ENCODE assay signal across 1 cellular context in the genomic region with DNA sequence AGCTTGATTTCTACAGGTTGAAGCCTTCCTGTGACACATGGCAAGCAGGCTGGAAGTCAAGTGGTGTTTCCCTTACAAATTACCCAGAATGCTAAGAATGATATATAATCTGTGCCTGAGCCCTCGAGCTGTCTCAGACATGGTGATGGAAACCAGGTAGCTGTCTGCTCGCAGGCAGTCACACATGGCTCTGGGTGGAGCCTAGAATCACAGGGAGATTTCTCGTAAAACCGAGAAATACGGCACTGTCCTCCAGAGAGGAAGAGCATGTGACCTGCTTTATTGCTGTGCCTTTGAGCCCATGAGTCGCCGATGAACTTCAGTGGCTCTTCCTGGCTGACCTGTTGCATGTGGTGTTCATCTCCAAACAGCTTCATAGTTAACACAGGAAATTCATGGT.
A peak's percentile ranks its signal among the peaks of the same experiment; 100 is the strongest.
TF ChIP-seq lines count a peak whose summit lies in the region.

No MANE protein-coding gene starts in this region.

TF ChIP-seq in HEK293, 187 proteins besides CTCF, POLR2A, EP300 and RAD21 (continued from another document):
- TF ChIP-seq, protein P1, sequence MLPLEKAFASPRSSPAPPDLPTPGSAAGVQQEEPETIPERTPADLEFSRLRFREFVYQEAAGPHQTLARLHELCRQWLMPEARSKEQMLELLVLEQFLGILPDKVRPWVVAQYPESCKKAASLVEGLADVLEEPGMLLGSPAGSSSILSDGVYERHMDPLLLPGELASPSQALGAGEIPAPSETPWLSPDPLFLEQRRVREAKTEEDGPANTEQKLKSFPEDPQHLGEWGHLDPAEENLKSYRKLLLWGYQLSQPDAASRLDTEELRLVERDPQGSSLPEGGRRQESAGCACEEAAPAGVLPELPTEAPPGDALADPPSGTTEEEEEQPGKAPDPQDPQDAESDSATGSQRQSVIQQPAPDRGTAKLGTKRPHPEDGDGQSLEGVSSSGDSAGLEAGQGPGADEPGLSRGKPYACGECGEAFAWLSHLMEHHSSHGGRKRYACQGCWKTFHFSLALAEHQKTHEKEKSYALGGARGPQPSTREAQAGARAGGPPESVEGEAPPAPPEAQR (tag by site-specific recombination; IDR thresholded peaks at IDR 0.05): no peak
- TF ChIP-seq ZNF2 (tag by site-specific recombination; IDR thresholded peaks at IDR 0.05) (no peak), ZNF16 (tag by site-specific recombination; IDR thresholded peaks at IDR 0.05; ENCODE audit: low read depth) (no peak), ZNF529 (tag by site-specific recombination; IDR thresholded peaks at IDR 0.05; ENCODE audit: insufficient replicate concordance) (no peak), GLI4 (tag by site-specific recombination; IDR thresholded peaks at IDR 0.05) (no peak), SCRT2 (tag by site-specific recombination; IDR thresholded peaks at IDR 0.05) (peak; percentile 97), ZNF549 (tag by site-specific recombination; IDR thresholded peaks at IDR 0.05) (no peak), ZNF350 (tag by site-specific recombination; IDR thresholded peaks at IDR 0.05) (no peak), ZNF211 (tag by site-specific recombination; IDR thresholded peaks at IDR 0.05; ENCODE audit: low read depth) (no peak), TSHZ1 (tag by site-specific recombination; IDR thresholded peaks at IDR 0.05; ENCODE audit: borderline replicate concordance) (no peak), ZNF660 (tag by site-specific recombination; IDR thresholded peaks at IDR 0.05) (no peak), ZNF776 (tag by site-specific recombination; IDR thresholded peaks at IDR 0.05; ENCODE audit: borderline replicate concordance) (no peak), ZXDB (tag by site-specific recombination; IDR thresholded peaks at IDR 0.05) (no peak), ZFP69B (tag by site-specific recombination; IDR thresholded peaks at IDR 0.05) (no peak), SP2 (tag by site-specific recombination; IDR thresholded peaks at IDR 0.05) (no peak), ZBTB49 (tag by site-specific recombination; IDR thresholded peaks at IDR 0.05; ENCODE audit: low read depth) (no peak), ZNF426 (tag by site-specific recombination; IDR thresholded peaks at IDR 0.05) (no peak), ZNF175 (tag by site-specific recombination; IDR thresholded peaks at IDR 0.05) (no peak), ZNF544 (tag by site-specific recombination; IDR thresholded peaks at IDR 0.05) (no peak), ZNF501 (tag by site-specific recombination; IDR thresholded peaks at IDR 0.05) (no peak), ZNF560 (tag by site-specific recombination; IDR thresholded peaks at IDR 0.05; ENCODE audit: borderline replicate concordance) (no peak), PRDM4 (tag by site-specific recombination; IDR thresholded peaks at IDR 0.05) (no peak), IKZF3 (tag by site-specific recombination; IDR thresholded peaks at IDR 0.05) (no peak), ZNF366 (tag by site-specific recombination; conservative IDR thresholded peaks at IDR 0.05) (no peak), ZSCAN4 (tag by site-specific recombination; IDR thresholded peaks at IDR 0.05) (no peak), SCRT1 (tag by site-specific recombination; IDR thresholded peaks at IDR 0.05; ENCODE audit: borderline replicate concordance) (peak; percentile 98)
- TF ChIP-seq, protein P2, sequence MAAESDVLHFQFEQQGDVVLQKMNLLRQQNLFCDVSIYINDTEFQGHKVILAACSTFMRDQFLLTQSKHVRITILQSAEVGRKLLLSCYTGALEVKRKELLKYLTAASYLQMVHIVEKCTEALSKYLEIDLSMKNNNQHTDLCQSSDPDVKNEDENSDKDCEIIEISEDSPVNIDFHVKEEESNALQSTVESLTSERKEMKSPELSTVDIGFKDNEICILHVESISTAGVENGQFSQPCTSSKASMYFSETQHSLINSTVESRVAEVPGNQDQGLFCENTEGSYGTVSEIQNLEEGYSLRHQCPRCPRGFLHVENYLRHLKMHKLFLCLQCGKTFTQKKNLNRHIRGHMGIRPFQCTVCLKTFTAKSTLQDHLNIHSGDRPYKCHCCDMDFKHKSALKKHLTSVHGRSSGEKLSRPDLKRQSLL (tag by site-specific recombination; IDR thresholded peaks at IDR 0.05): peak; percentile 53
- TF ChIP-seq, protein P3, sequence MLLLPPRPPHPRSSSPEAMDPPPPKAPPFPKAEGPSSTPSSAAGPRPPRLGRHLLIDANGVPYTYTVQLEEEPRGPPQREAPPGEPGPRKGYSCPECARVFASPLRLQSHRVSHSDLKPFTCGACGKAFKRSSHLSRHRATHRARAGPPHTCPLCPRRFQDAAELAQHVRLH (tag by site-specific recombination; IDR thresholded peaks at IDR 0.05): no peak
- TF ChIP-seq, protein P4, sequence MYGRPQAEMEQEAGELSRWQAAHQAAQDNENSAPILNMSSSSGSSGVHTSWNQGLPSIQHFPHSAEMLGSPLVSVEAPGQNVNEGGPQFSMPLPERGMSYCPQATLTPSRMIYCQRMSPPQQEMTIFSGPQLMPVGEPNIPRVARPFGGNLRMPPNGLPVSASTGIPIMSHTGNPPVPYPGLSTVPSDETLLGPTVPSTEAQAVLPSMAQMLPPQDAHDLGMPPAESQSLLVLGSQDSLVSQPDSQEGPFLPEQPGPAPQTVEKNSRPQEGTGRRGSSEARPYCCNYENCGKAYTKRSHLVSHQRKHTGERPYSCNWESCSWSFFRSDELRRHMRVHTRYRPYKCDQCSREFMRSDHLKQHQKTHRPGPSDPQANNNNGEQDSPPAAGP (tag by site-specific recombination; IDR thresholded peaks at IDR 0.05): no peak
- TF ChIP-seq, protein P5, sequence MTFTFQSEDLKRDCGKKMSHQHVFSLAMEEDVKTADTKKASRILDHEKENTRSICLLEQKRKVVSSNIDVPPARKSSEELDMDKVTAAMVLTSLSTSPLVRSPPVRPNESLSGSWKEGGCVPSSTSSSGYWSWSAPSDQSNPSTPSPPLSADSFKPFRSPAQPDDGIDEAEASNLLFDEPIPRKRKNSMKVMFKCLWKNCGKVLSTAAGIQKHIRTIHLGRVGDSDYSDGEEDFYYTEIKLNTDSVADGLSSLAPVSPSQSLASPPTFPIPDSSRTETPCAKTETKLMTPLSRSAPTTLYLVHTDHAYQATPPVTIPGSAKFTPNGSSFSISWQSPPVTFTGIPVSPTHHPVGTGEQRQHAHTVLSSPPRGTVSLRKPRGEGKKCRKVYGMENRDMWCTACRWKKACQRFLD (tag by site-specific recombination; IDR thresholded peaks at IDR 0.05): no peak
TF ChIP-seq in HEK293: peak in this region for 6.
